11 cellular contexts compared by ENCODE assay signal in the genomic region with DNA sequence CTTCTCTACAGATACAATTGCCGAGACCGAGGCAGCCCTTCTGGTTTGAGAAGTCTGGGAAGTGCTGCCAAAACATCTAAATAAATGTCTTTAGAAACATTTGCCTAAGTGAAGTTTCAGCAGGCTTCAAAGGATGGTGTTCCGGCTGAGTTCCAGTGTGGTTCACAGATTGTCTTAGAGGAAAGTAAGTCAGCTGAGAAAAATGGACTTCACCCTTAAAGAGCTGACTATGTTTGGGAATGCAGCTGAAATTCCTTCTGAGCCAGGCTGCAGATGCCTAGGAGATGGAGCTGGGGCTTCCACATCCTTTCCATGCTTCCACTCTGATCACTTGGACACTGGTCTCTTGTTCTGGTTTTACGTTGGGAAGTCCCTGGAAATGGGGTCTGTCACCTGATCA.
"Had no signal": no experiment of that assay in that cellular context is flagged by ENCODE, and none has a peak within 500 bp of the region (broad histone marks: within the 10 kb centered on the region; RNA-seq: fewer than 3 reads in every experiment).

No MANE protein-coding gene starts in this region.

- DNase-seq: activated CD4-positive, alpha-beta T cell treated with anti-CD3 and anti-CD28 coated beads for 48 hours; activated naive CD4-positive, alpha-beta T cell; aorta; cortex of kidney; effector CD8-positive, alpha-beta T cell; stimulated activated CD4-positive, alpha-beta T cell treated with anti-CD3 and anti-CD28 coated beads, Interleukin-2, amount 100 ng/mL, for 48 hours; stimulated activated CD8-positive, alpha-beta memory T cell treated with anti-CD3 and anti-CD28 coated beads, Interleukin-4, amount 100 ng/mL, for 48 hours; stimulated activated naive CD8-positive, alpha-beta T cell treated with anti-CD3 and anti-CD28 coated beads, Interleukin-15, Interleukin-2, amounts not matched to agents 100 U/mL and 50 U/mL, for 24 hours had no signal

- H3K27ac ChIP-seq: prostate gland had no signal

- H3K4me1 ChIP-seq: prostate gland had no signal

- ATAC-seq: left lobe of liver; stimulated activated naive CD8-positive, alpha-beta T cell treated with anti-CD3 and anti-CD28 coated beads, Interleukin-15, Interleukin-2, amounts not matched to agents 100 U/mL and 50 U/mL, for 24 hours; WTC11 had no signal

- H3K36me3 ChIP-seq: prostate gland had no signal

- H3K4me3 ChIP-seq: prostate gland had no signal
